Comparison of ENCODE assay signal across 28 cellular contexts in genomic region chr1:12009318-12010001, GRCh38. TPM values are rescaled to one million over a fixed set of nuclear protein-coding genes. Genes with fewer than 3 reads are reported as not detected.
DNase-seq lines count a peak whose midpoint lies in the region; TF ChIP-seq lines count a peak whose summit lies in the region.
"Had no signal": no experiment of that assay in that cellular context is flagged by ENCODE, and none has a peak within 500 bp of the region (broad histone marks: within the 10 kb centered on the region; RNA-seq: fewer than 3 reads in every experiment).

No MANE protein-coding gene starts in this region.

- no peak overlapping the region for H3K4me3 ChIP-seq in Peyer's patch
- no peak overlapping the region for H3K4me3 ChIP-seq in osteoblast (ENCODE audit: insufficient read depth, low read length)
- H3K4me3 ChIP-seq: PC-9 had no signal

- H3K27ac Mint-ChIP-seq in activated CD4-positive, alpha-beta T cell treated with anti-CD3 and anti-CD28 coated beads, Interleukin-2, amount 10 ng/mL, durations not matched to agents 7 days and 5 days, result peak overlapping the region; percentile 9

- peaks cover 0 to 86% (median 0%) of the 10 kb centered on the region in 3 donors for H3K36me3 ChIP-seq in Peyer's patch
- peaks cover 54% of the 10 kb centered on the region for H3K36me3 ChIP-seq in osteoblast (ENCODE audit: insufficient read depth, low read length)

- no peak overlapping the region for H2AFZ ChIP-seq in osteoblast (ENCODE audit: low read length)
- H2AFZ ChIP-seq: PC-9 had no signal

- no peaks in the 10 kb centered on the region for H3K27me3 Mint-ChIP-seq in activated CD4-positive, alpha-beta T cell treated with anti-CD3 and anti-CD28 coated beads, Interleukin-2, amount 10 ng/mL, durations not matched to agents 7 days and 5 days
- H3K27me3 Mint-ChIP-seq: CD8-positive, alpha-beta memory T cell had no signal

- peaks cover 66% of the 10 kb centered on the region for H3K36me3 Mint-ChIP-seq in activated CD4-positive, alpha-beta T cell treated with anti-CD3 and anti-CD28 coated beads, Interleukin-2, amount 10 ng/mL, durations not matched to agents 7 days and 5 days (ENCODE audit: low read depth)

- no peak for DNase-seq in activated CD4-positive, alpha-beta T cell treated with anti-CD3 and anti-CD28 coated beads, Interleukin-2, amount 10 ng/mL, durations not matched to agents 7 days and 5 days
- no peak for DNase-seq in activated CD4-positive, alpha-beta T cell treated with anti-CD3 and anti-CD28 coated beads for 1 hour
- peak in 2 of 3 donors; percentile 61 to 72 for DNase-seq in Peyer's patch
- DNase-seq in cerebellum (ENCODE audit: low spot score), result peak; percentile 71
- peak; percentile 64 for DNase-seq in osteoblast (ENCODE audit: insufficient read length, low spot score, missing footprints)
- DNase-seq in SW480 (ENCODE audit: low spot score), result no peak
- DNase-seq in NOMO-1 treated with dmso at 0.1 percent for 144 hours (lab: John Stamatoyannopoulos, UW; ENCODE audit: unreplicated experiment), result no peak
- DNase-seq in NCI-H748 treated with DMSO at 0.1 percent for 48 hours (lab: John Stamatoyannopoulos, UW), result no peak
- DNase-seq: 8988T; ACHN; BE2C; CD8-positive, alpha-beta memory T cell; DMS153; DND-41; Karpas-422; NCI-H1092 treated with DMSO at 0.1 percent for 48 hours; NCI-H1436; NCI-H187 treated with DMSO at 0.1 percent for 48 hours; NCI-H2171 treated with DMSO at 0.1 percent for 48 hours; NCI-H345; NCI-H524 treated with DMSO at 0.1 percent for 48 hours; NCI-H82; NK-92 treated with Interleukin-12 subunit alpha and Interleukin-12 subunit beta, amount 100 ng/mL, for 24 hours; PC-9; RPMI8226; SK-N-SH; SW 1271 had no signal

- TF ChIP-seq CTCF in Peyer's patch (IDR thresholded peaks at IDR 0.05), result no peak
- TF ChIP-seq CTCF in osteoblast (IDR thresholded peaks at IDR 0.05; ENCODE audit: extremely low read depth, low read depth, low read length), result no peak

- H3K79me2 ChIP-seq in osteoblast (ENCODE audit: insufficient read depth, low read length), result no peaks in the 10 kb centered on the region

- H3K9me3 ChIP-seq in Peyer's patch (no peaks in the 10 kb centered on the region), osteoblast (ENCODE audit: low read depth, low read length) (no peaks in the 10 kb centered on the region)
- H3K9me3 ChIP-seq: BE2C, SK-N-SH had no signal

- H3K4me3 Mint-ChIP-seq in activated CD4-positive, alpha-beta T cell treated with anti-CD3 and anti-CD28 coated beads, Interleukin-2, amount 10 ng/mL, durations not matched to agents 7 days and 5 days, result no peak overlapping the region
- H3K4me3 Mint-ChIP-seq: CD14-positive monocyte; CD8-positive, alpha-beta memory T cell had no signal

- no peaks in the 10 kb centered on the region for H3K27me3 ChIP-seq in Peyer's patch
- no peaks in the 10 kb centered on the region for H3K27me3 ChIP-seq in osteoblast (ENCODE audit: insufficient read depth, low read length)
- H3K27me3 ChIP-seq: BE2C had no signal

- H3K27ac ChIP-seq in Peyer's patch, result peak overlapping the region in 2 of 4 donors; percentile 9 to 52
- H3K27ac ChIP-seq in osteoblast (ENCODE audit: low read depth, low read length), result no peak overlapping the region
- H3K27ac ChIP-seq: PC-9 had no signal

- H3K4me2 ChIP-seq in osteoblast (ENCODE audit: insufficient read depth, low read length), result no peak overlapping the region
- H3K4me2 ChIP-seq: PC-9, SK-N-SH had no signal

- CTCF ChIA-PET in activated CD4-positive, alpha-beta T cell treated with anti-CD3 and anti-CD28 coated beads, Interleukin-2, amount 10 ng/mL, durations not matched to agents 7 days and 5 days (lab: Charles Lee), result interaction anchor here (2.2 kb wide), 1 partner anchor 10 kb away, joined by 8 read pairs; the partner anchor contains the start of gene MIIP

- TF ChIP-seq POLR2A in Peyer's patch (IDR thresholded peaks at IDR 0.05), result no peak

- H3K9me3 Mint-ChIP-seq in activated CD4-positive, alpha-beta T cell treated with anti-CD3 and anti-CD28 coated beads, Interleukin-2, amount 10 ng/mL, durations not matched to agents 7 days and 5 days, result no peaks in the 10 kb centered on the region
- H3K9me3 Mint-ChIP-seq: CD8-positive, alpha-beta memory T cell had no signal

- no peaks in the 10 kb centered on the region for H4K20me1 ChIP-seq in osteoblast (ENCODE audit: insufficient read depth, low read length)

- POLR2A ChIA-PET in activated CD4-positive, alpha-beta T cell treated with anti-CD3 and anti-CD28 coated beads, Interleukin-2, amount 10 ng/mL, durations not matched to agents 7 days and 5 days (lab: Charles Lee), result interaction anchor here (0.7 kb wide), 1 partner anchor 59 kb away, joined by 3 read pairs; no protein-coding TSS in a partner anchor

- peaks cover 20% of the 10 kb centered on the region for H3K4me1 Mint-ChIP-seq in activated CD4-positive, alpha-beta T cell treated with anti-CD3 and anti-CD28 coated beads, Interleukin-2, amount 10 ng/mL, durations not matched to agents 7 days and 5 days
- H3K4me1 Mint-ChIP-seq: CD14-positive monocyte; CD8-positive, alpha-beta memory T cell had no signal

- H3K4me1 ChIP-seq in Peyer's patch, result no peaks in the 10 kb centered on the region
- peaks cover 17% of the 10 kb centered on the region for H3K4me1 ChIP-seq in osteoblast (ENCODE audit: insufficient read depth, low read length)
- H3K4me1 ChIP-seq: BE2C had no signal

RNA-seq across cellular contexts. Expression of gene MIIP, which starts 9.8 kb away (rescaled TPM):
- 10 to 100 TPM; 33.7 to 43.7 TPM for total RNA-seq in activated CD4-positive, alpha-beta T cell treated with anti-CD3 and anti-CD28 coated beads, Interleukin-2, amount 10 ng/mL, durations not matched to agents 7 days and 5 days
- 10 to 100 TPM; 37.0 to 52.0 (median 43.0) TPM for total RNA-seq in Peyer's patch
- 24.5 TPM for total RNA-seq in cerebellum
- 24.2 and 26.4 TPM in 2 replicates for total RNA-seq in osteoblast

RNA-seq across cellular contexts. Expression of gene MFN2, which starts 29.2 kb away (rescaled TPM):
- 10 to 100 TPM; 46.3 to 60.3 TPM for total RNA-seq in activated CD4-positive, alpha-beta T cell treated with anti-CD3 and anti-CD28 coated beads, Interleukin-2, amount 10 ng/mL, durations not matched to agents 7 days and 5 days
- total RNA-seq in Peyer's patch (100 to 1,000 TPM in 1 of 4 donors, 10 to 100 TPM in 3; 54.5 to 101 (median 94.9) TPM), cerebellum (36.8 TPM), osteoblast (46.0 and 51.0 TPM in 2 replicates)

RNA-seq across cellular contexts. Expression of gene TNFRSF8, which starts 53.6 kb away (rescaled TPM):
- total RNA-seq in activated CD4-positive, alpha-beta T cell treated with anti-CD3 and anti-CD28 coated beads, Interleukin-2, amount 10 ng/mL, durations not matched to agents 7 days and 5 days, result 1 to 10 TPM; 6.0 to 6.5 TPM
- not detected for total RNA-seq in Peyer's patch
- total RNA-seq in cerebellum, result 0.54 TPM
- under 0.01 and 0.29 TPM in 2 replicates for total RNA-seq in osteoblast
- total RNA-seq: PC-9 had no signal

Comparison
In these comparisons a context has a peak if more than half of its experiments do, and no peak if none do; other contexts are left out.
1. DNase-seq: peak in Peyer's patch (2 of 3), cerebellum (single experiment) and osteoblast (single experiment); none in activated CD4-positive, alpha-beta T cell treated with anti-CD3 and anti-CD28 coated beads, Interleukin-2, amount 10 ng/mL, durations not matched to agents 7 days and 5 days (single experiment), activated CD4-positive, alpha-beta T cell treated with anti-CD3 and anti-CD28 coated beads for 1 hour (single experiment), SW480 (single experiment), NOMO-1 treated with dmso at 0.1 percent for 144 hours (single experiment) and NCI-H748 treated with DMSO at 0.1 percent for 48 hours (single experiment).